28 cellular contexts compared by ENCODE assay signal in the genomic region with DNA sequence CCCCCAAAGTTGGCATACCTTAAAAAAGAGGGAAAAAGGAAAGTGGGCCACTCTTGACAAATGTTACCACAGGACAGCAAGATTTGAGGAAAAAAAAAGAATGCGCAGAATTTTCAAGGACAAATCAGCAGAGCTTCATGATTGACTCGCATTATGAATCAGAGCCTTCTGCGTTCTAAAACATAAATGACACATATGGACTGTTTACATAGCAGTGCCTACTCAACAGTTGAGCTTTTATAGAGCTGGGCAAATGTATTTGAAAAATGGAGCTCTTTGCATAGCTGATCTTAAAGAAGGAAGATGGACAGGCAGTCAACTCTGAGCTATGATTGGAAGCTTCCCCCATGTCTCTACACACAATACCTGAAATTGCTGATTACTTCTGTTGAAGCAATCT.
"Had no signal": no experiment of that assay in that cellular context is flagged by ENCODE, and none has a peak within 500 bp of the region (broad histone marks: within the 10 kb centered on the region; RNA-seq: fewer than 3 reads in every experiment).

No MANE protein-coding gene starts in this region.

- H3K4me1 ChIP-seq: ascending aorta, breast epithelium, esophagus muscularis mucosa, foreskin keratinocyte, gastrocnemius medialis, heart left ventricle had no signal

- H3K9me3 ChIP-seq: ascending aorta, breast epithelium, esophagus muscularis mucosa, gastrocnemius medialis, heart left ventricle had no signal

- H3K4me3 ChIP-seq: ascending aorta, breast epithelium, coronary artery, dorsolateral prefrontal cortex, esophagus muscularis mucosa, gastrocnemius medialis, heart left ventricle had no signal

- ATAC-seq: activated CD4-positive, CD25-positive, alpha-beta regulatory T cell treated with anti-CD3 and anti-CD28 coated beads, Interleukin-2, amount 50 U/mL, for 24 hours; activated CD8-positive, alpha-beta T cell treated with anti-CD3 and anti-CD28 coated beads for 36 hours; activated naive CD4-positive, alpha-beta T cell treated with anti-CD3 and anti-CD28 coated beads, Interleukin-2, amount 50 U/mL, for 72 hours; activated T-cell treated with anti-CD3 and anti-CD28 coated beads, Interleukin-2, amount 50 U/mL, for 4 hours; activated T-helper 17 cell treated with anti-CD3 and anti-CD28 coated beads, Interleukin-2, amount 50 U/mL, for 72 hours; foreskin keratinocyte; gastrocnemius medialis; heart left ventricle; T-cell had no signal

- DNase-seq: activated B cell treated with CpG ODN at 0.5 μM for 24 hours; activated CD4-positive, alpha-beta T cell treated with anti-CD3 and anti-CD28 coated beads for 48 hours; activated CD4-positive, alpha-beta T cell treated with anti-CD3 and anti-CD28 coated beads, Interleukin-2, amount 50 U/mL, for 1 hour; activated CD4-positive, alpha-beta T cell treated with anti-CD3 and anti-CD28 coated beads, Interleukin-2, amount 50 U/mL, for 48 hours; activated CD8-positive, alpha-beta memory T cell treated with anti-CD3 and anti-CD28 coated beads for 24 hours; activated CD8-positive, alpha-beta T cell treated with anti-CD3 and anti-CD28 coated beads for 36 hours; activated effector memory CD4-positive, alpha-beta T cell treated with Interleukin-2 at 50 U/mL for 16 hours; activated naive CD4-positive, alpha-beta T cell treated with anti-CD3 and anti-CD28 coated beads, Interleukin-2, amount 10 ng/mL, durations not matched to agents 7 days and 5 days; activated naive CD8-positive, alpha-beta T cell treated with anti-CD3 and anti-CD28 coated beads, Interleukin-2, amount 10 ng/mL, durations not matched to agents 7 days and 5 days; activated T-cell treated with anti-CD3 and anti-CD28 coated beads, Interleukin-2, amount 50 U/mL, for 4 hours; dorsolateral prefrontal cortex; effector memory CD4-positive, alpha-beta T cell; endodermal cell; erythroblast; foreskin keratinocyte; gastrocnemius medialis; glutamatergic neuron; heart left ventricle; T-cell; T1000; WERI-Rb-1 had no signal

- H3K27ac ChIP-seq: ascending aorta, breast epithelium, coronary artery, dorsolateral prefrontal cortex, esophagus muscularis mucosa, foreskin keratinocyte, gastrocnemius medialis, heart left ventricle, WERI-Rb-1 had no signal

- H3K36me3 ChIP-seq: ascending aorta, breast epithelium, esophagus muscularis mucosa, gastrocnemius medialis, heart left ventricle, WERI-Rb-1 had no signal

- H3K27me3 ChIP-seq: ascending aorta, breast epithelium, esophagus muscularis mucosa, foreskin keratinocyte, gastrocnemius medialis, heart left ventricle had no signal
